ENCODE assay signal across 10 cellular contexts in the genomic region with DNA sequence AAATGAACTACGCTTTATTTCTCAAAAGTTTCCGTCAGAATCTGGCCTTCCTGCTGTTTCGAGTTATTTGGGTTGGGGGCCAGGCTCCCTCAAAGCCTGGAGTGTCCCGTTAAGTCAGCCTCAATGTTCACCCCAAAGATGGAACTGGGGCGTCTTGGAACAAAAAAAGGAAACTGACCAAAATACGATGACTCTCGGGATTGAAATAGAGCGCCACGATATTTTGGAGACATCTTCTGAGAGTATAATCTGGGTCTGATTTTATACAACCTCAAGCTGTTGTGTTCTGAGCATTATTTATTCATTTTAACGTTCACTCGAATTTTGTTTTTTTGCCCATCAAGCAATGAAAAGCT. TPM values are rescaled to one million over a fixed set of nuclear protein-coding genes. Genes with fewer than 3 reads are reported as not detected.
A peak's percentile ranks its signal among the peaks of the same experiment; 100 is the strongest.
DNase-seq lines count a peak whose midpoint lies in the region; ATAC-seq, FAIRE-seq and TF ChIP-seq lines count a peak whose summit lies in the region.
"Had no signal": no experiment of that assay in that cellular context is flagged by ENCODE, and none has a peak within 500 bp of the region (broad histone marks: within the 10 kb centered on the region; RNA-seq: fewer than 3 reads in every experiment).

No MANE protein-coding gene starts in this region.

- ATAC-seq in upper lobe of left lung (ENCODE audit: low FRiP score in 2 of 2) (no peak), omental fat pad (ENCODE audit: low FRiP score) (no peak)

- TF ChIP-seq POLR2A in esophagus squamous epithelium (IDR thresholded peaks at IDR 0.05): no peak
- TF ChIP-seq POLR2A in sigmoid colon (IDR thresholded peaks at IDR 0.05): no peak
- TF ChIP-seq POLR2A in upper lobe of left lung (IDR thresholded peaks at IDR 0.05): no peak

- intact Hi-C loops in esophagus squamous epithelium (cut with DNase I) (loop anchor here (10.0 kb wide), 1 partner anchor 122 kb away; no protein-coding TSS in a partner anchor), sigmoid colon (cut with DNase I) (loop anchor here (5.0 kb wide), 1 partner anchor 130 kb away; no protein-coding TSS in a partner anchor)

- H3K4me1 ChIP-seq in esophagus squamous epithelium: peaks cover 0 to 11% (median 0%) of the 10 kb centered on the region in 3 donors
- H3K4me1 ChIP-seq in sigmoid colon: peaks cover 0 to 8% (median 4%) of the 10 kb centered on the region in 4 donors
- peaks cover 2 to 11% (median 9%) of the 10 kb centered on the region in 4 donors for H3K4me1 ChIP-seq in upper lobe of left lung

- no peak for DNase-seq in GM18507 (ENCODE audit: extremely low spot score, insufficient read length, low read depth)
- DNase-seq in esophagus squamous epithelium (lab: John Stamatoyannopoulos, UW): no peak
- no peak for DNase-seq in sigmoid colon
- DNase-seq in GM13977 (ENCODE audit: low spot score): no peak
- no peak for DNase-seq in upper lobe of left lung
- no peak for DNase-seq in effector CD4-positive, alpha-beta T cell
- DNase-seq in omental fat pad (ENCODE audit: low spot score): no peak
- DNase-seq: activated effector memory CD4-positive, alpha-beta T cell treated with anti-CD3 and anti-CD28 coated beads, Interleukin-2, amount 50 U/mL, for 16 hours; NCI-H146 had no signal

- H3K4me3 ChIP-seq in esophagus squamous epithelium (peak overlapping the region in 3 of 4 donors; percentile 7 to 59 (median 39)), sigmoid colon (peak overlapping the region in 3 of 4 donors; percentile 23 to 40 (median 37)), upper lobe of left lung (peak overlapping the region in 2 of 4 donors; percentile 31 to 45)

- H3K9me3 ChIP-seq in esophagus squamous epithelium (no peaks in the 10 kb centered on the region), sigmoid colon (no peaks in the 10 kb centered on the region), upper lobe of left lung (no peaks in the 10 kb centered on the region)

- H3K36me3 ChIP-seq in esophagus squamous epithelium (no peaks in the 10 kb centered on the region), sigmoid colon (no peaks in the 10 kb centered on the region), upper lobe of left lung (no peaks in the 10 kb centered on the region)

- TF ChIP-seq EP300 in sigmoid colon (IDR thresholded peaks at IDR 0.05): no peak
- TF ChIP-seq EP300 in upper lobe of left lung (IDR thresholded peaks at IDR 0.05): no peak

- TF ChIP-seq CTCF in VCaP (conservative IDR thresholded peaks at IDR 0.05): peak; percentile 29
- no peak for TF ChIP-seq CTCF in esophagus squamous epithelium (IDR thresholded peaks at IDR 0.05)
- peak in 1 of 4 experiments; percentile 3 for TF ChIP-seq CTCF in sigmoid colon (IDR thresholded peaks at IDR 0.05)
- TF ChIP-seq CTCF in GM13977 (IDR thresholded peaks at IDR 0.05; ENCODE audit: extremely low read depth, insufficient read depth, missing control alignments): no peak
- no peak for TF ChIP-seq CTCF in upper lobe of left lung (IDR thresholded peaks at IDR 0.05)
- no peak for TF ChIP-seq CTCF in omental fat pad (IDR thresholded peaks at IDR 0.05)

- FAIRE-seq in GM18507 (lab: Jason Lieb, UNC): peak; percentile 69

- in situ Hi-C loops in GM13977 (cut with MboI; ENCODE audit: low pct_unique_long_range_greater_than_20kb, low sequenced_read_pairs, unreplicated experiment): loop anchor here (25.0 kb wide), 1 partner anchor 600 kb away; no protein-coding TSS in a partner anchor

- H3K27me3 ChIP-seq in esophagus squamous epithelium: peaks cover 0 to 82% (median 0%) of the 10 kb centered on the region in 4 donors
- H3K27me3 ChIP-seq in sigmoid colon: peaks cover 0 to 35% (median 0%) of the 10 kb centered on the region in 3 donors
- no peaks in the 10 kb centered on the region for H3K27me3 ChIP-seq in upper lobe of left lung

- 21 to 47% methylated on average over 11 of the region's 11 CpGs for WGBS in esophagus squamous epithelium, 2 donors
- WGBS in sigmoid colon, 2 donors: 33 to 34% methylated on average over 11 of the region's 11 CpGs
- WGBS in upper lobe of left lung, 2 donors: 30 to 32% methylated on average over 11 of the region's 11 CpGs

- H3K27ac ChIP-seq in VCaP (peak overlapping the region; percentile 37; the same call in 1 of the 2 replicates), esophagus squamous epithelium (no peak overlapping the region), sigmoid colon (no peak overlapping the region), upper lobe of left lung (no peak overlapping the region)

RNA-seq across cellular contexts. Expression of gene TLX3, which starts 28.1 kb away (rescaled TPM):
- total RNA-seq in esophagus squamous epithelium (not detected), sigmoid colon (not detected), upper lobe of left lung (not detected), omental fat pad (not detected)
- not detected for polyA plus RNA-seq in sigmoid colon

RNA-seq across cellular contexts. Expression of gene NPM1, which starts 50.5 kb away (rescaled TPM):
- 1,000 to 10,000 TPM in 1 of 4 donors, 100 to 1,000 TPM in 3; 394 to 1,052 (median 904) TPM for total RNA-seq in esophagus squamous epithelium
- 100 to 1,000 TPM; 722 to 951 (median 753) TPM for total RNA-seq in sigmoid colon
- polyA plus RNA-seq in sigmoid colon: 1,000 to 10,000 TPM; 1,270 to 2,962 (median 2,425) TPM
- total RNA-seq in upper lobe of left lung: 100 to 1,000 TPM; 289 to 646 (median 517) TPM
- 100 to 1,000 TPM; 384 to 931 (median 640) TPM for total RNA-seq in omental fat pad
